Comparison of ENCODE assay signal across 22 cellular contexts in the genomic region with DNA sequence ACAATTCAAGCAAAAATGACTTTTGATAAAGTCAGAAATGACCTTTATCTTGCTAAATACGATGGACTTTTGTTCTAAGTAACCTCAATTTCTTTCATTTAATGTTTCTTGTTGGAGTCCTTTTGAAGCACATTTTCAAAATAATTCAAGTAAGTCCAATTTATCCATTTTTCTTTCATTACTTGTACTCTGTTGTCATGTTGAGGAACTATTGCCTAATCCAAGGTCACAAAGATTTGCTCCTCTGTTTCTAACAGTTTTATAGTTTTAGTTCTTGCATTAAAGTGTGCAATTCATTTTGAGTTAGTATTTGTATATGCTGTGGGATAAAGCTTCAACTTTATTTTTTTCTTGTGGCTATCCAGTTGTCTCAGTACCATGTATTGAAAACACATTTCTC.
"Had no signal": no experiment of that assay in that cellular context is flagged by ENCODE, and none has a peak within 500 bp of the region (broad histone marks: within the 10 kb centered on the region; RNA-seq: fewer than 3 reads in every experiment).

No MANE protein-coding gene starts in this region.

- ATAC-seq: foreskin keratinocyte; left colon; right lobe of liver; stimulated activated naive B cell treated with anti-CD40 and anti-IgM and Interleukin-4, amounts not matched to agents 10 μg/mL and 1 μg/mL and 100 μg/mL, for 72 hours; stimulated activated naive CD8-positive, alpha-beta T cell treated with anti-CD3 and anti-CD28 coated beads, Interleukin-15, amount 100 ng/mL, for 72 hours; upper lobe of right lung had no signal

- DNase-seq: dorsolateral prefrontal cortex; effector memory CD4-positive, alpha-beta T cell; foreskin keratinocyte; left colon; mesendoderm; naive B cell; right lobe of liver; stimulated activated CD4-positive, alpha-beta T cell treated with anti-CD3 and anti-CD28 coated beads, Interleukin-2, amount 100 ng/mL, for 24 hours; stimulated activated CD4-positive, alpha-beta T cell treated with anti-CD3 and anti-CD28 coated beads, Interleukin-4, amount 100 ng/mL, for 4 hours; stimulated activated naive B cell treated with anti-CD40 and anti-IgM and Interleukin-4, amounts not matched to agents 10 μg/mL and 1 μg/mL and 100 μg/mL, for 72 hours; stimulated activated naive CD8-positive, alpha-beta T cell treated with anti-CD3 and anti-CD28 coated beads, Interleukin-15, amount 100 ng/mL, for 72 hours; testis; upper lobe of right lung had no signal

- H3K4me1 Mint-ChIP-seq: naive B cell; nephron; stimulated activated naive B cell treated with anti-CD40 and anti-IgM and Interleukin-4, amounts not matched to agents 10 μg/mL and 1 μg/mL and 100 μg/mL, for 72 hours; stimulated activated naive CD8-positive, alpha-beta T cell treated with anti-CD3 and anti-CD28 coated beads, Interleukin-15, amount 100 ng/mL, for 72 hours had no signal

- H2AFZ ChIP-seq: parathyroid adenoma had no signal

- H3K4me3 ChIP-seq: coronary artery, dorsolateral prefrontal cortex, esophagus muscularis mucosa, prostate gland, right lobe of liver, skin epidermis, testis, tibial nerve, upper lobe of right lung, vagina had no signal

- H3K27me3 ChIP-seq: dorsolateral prefrontal cortex, esophagus muscularis mucosa, foreskin keratinocyte, right lobe of liver, testis, tibial nerve, upper lobe of right lung, vagina had no signal

- H3K9me3 ChIP-seq: esophagus muscularis mucosa, prostate gland, right lobe of liver, testis, tibial nerve, upper lobe of right lung, vagina had no signal

- H3K4me3 Mint-ChIP-seq: naive B cell; nephron; stimulated activated naive B cell treated with anti-CD40 and anti-IgM and Interleukin-4, amounts not matched to agents 10 μg/mL and 1 μg/mL and 100 μg/mL, for 72 hours; stimulated activated naive CD8-positive, alpha-beta T cell treated with anti-CD3 and anti-CD28 coated beads, Interleukin-15, amount 100 ng/mL, for 72 hours had no signal

- H3K9me3 Mint-ChIP-seq: stimulated activated naive B cell treated with anti-CD40 and anti-IgM and Interleukin-4, amounts not matched to agents 10 μg/mL and 1 μg/mL and 100 μg/mL, for 72 hours; stimulated activated naive CD8-positive, alpha-beta T cell treated with anti-CD3 and anti-CD28 coated beads, Interleukin-15, amount 100 ng/mL, for 72 hours had no signal

- H3K27me3 Mint-ChIP-seq: stimulated activated naive B cell treated with anti-CD40 and anti-IgM and Interleukin-4, amounts not matched to agents 10 μg/mL and 1 μg/mL and 100 μg/mL, for 72 hours had no signal

- H3K4me1 ChIP-seq: esophagus muscularis mucosa, parathyroid adenoma, prostate gland, right lobe of liver, testis, tibial nerve, upper lobe of right lung, vagina had no signal

- H3K27ac Mint-ChIP-seq: naive B cell; nephron; stimulated activated naive B cell treated with anti-CD40 and anti-IgM and Interleukin-4, amounts not matched to agents 10 μg/mL and 1 μg/mL and 100 μg/mL, for 72 hours; stimulated activated naive CD8-positive, alpha-beta T cell treated with anti-CD3 and anti-CD28 coated beads, Interleukin-15, amount 100 ng/mL, for 72 hours had no signal

- H3K27ac ChIP-seq: coronary artery, dorsolateral prefrontal cortex, epithelial cell of prostate, esophagus muscularis mucosa, foreskin keratinocyte, parathyroid adenoma, prostate gland, right lobe of liver, skin epidermis, testis, tibial nerve, upper lobe of right lung, vagina had no signal

- H3K79me2 ChIP-seq: parathyroid adenoma had no signal

- H3K9ac ChIP-seq: parathyroid adenoma had no signal

- H3K36me3 ChIP-seq: esophagus muscularis mucosa, prostate gland, right lobe of liver, tibial nerve, upper lobe of right lung, vagina had no signal

- H3K36me3 Mint-ChIP-seq: naive B cell; stimulated activated naive B cell treated with anti-CD40 and anti-IgM and Interleukin-4, amounts not matched to agents 10 μg/mL and 1 μg/mL and 100 μg/mL, for 72 hours had no signal
